Comparison of ENCODE assay signal across 8 cellular contexts in genomic region chr1:35640380-35641232, GRCh38. TPM values are rescaled to one million over a fixed set of nuclear protein-coding genes. Genes with fewer than 3 reads are reported as not detected.
DNase-seq lines count a peak whose midpoint lies in the region; ATAC-seq and TF ChIP-seq lines count a peak whose summit lies in the region.

No MANE protein-coding gene starts in this region.

- CTCF ChIA-PET in activated CD4-positive, alpha-beta memory T cell treated with anti-CD3 and anti-CD28 coated beads for 36 hours (lab: Charles Lee): interaction anchor here (1.3 to 1.8 kb wide), 2 partner anchors 75 kb away, joined by 4 to 7 read pairs; no protein-coding TSS in a partner anchor

- peaks cover 29% of the 10 kb centered on the region for H3K4me1 Mint-ChIP-seq in activated CD4-positive, alpha-beta memory T cell treated with anti-CD3 and anti-CD28 coated beads for 36 hours (ENCODE audit: low read depth)
- peaks cover 44% of the 10 kb centered on the region for H3K4me1 Mint-ChIP-seq in stimulated activated naive CD8-positive, alpha-beta T cell treated with anti-CD3 and anti-CD28 coated beads, Interleukin-15, Interleukin-2, amounts not matched to agents 100 ng/mL and 50 ng/mL, for 24 hours (ENCODE audit: low read depth)

- H3K4me1 ChIP-seq in heart left ventricle: peaks cover 0 to 51% (median 39%) of the 10 kb centered on the region in 12 donors

- no peak for TF ChIP-seq CTCF in heart left ventricle (IDR thresholded peaks at IDR 0.05)

- ATAC-seq in heart left ventricle (peak in 1 of 4 donors; percentile 9), left cardiac atrium (no peak), GM21367 (IDR thresholded peaks at IDR 0.05; ENCODE audit: unreplicated experiment) (no peak)

- H3K9me3 Mint-ChIP-seq in activated CD4-positive, alpha-beta memory T cell treated with anti-CD3 and anti-CD28 coated beads for 36 hours: no peaks in the 10 kb centered on the region
- H3K9me3 Mint-ChIP-seq in stimulated activated naive CD8-positive, alpha-beta T cell treated with anti-CD3 and anti-CD28 coated beads, Interleukin-15, Interleukin-2, amounts not matched to agents 100 ng/mL and 50 ng/mL, for 24 hours: no peaks in the 10 kb centered on the region

- H3K4me3 Mint-ChIP-seq in activated CD4-positive, alpha-beta memory T cell treated with anti-CD3 and anti-CD28 coated beads for 36 hours: peak overlapping the region; percentile 100
- H3K4me3 Mint-ChIP-seq in stimulated activated naive CD8-positive, alpha-beta T cell treated with anti-CD3 and anti-CD28 coated beads, Interleukin-15, Interleukin-2, amounts not matched to agents 100 ng/mL and 50 ng/mL, for 24 hours: peak overlapping the region; percentile 100

- POLR2A ChIA-PET in activated CD4-positive, alpha-beta memory T cell treated with anti-CD3 and anti-CD28 coated beads for 36 hours (lab: Charles Lee): no interaction called here

- DNase-seq in heart left ventricle: no peak
- no peak for DNase-seq in left cardiac atrium
- DNase-seq in activated CD4-positive, alpha-beta memory T cell treated with anti-CD3 and anti-CD28 coated beads for 36 hours: peak; percentile 17
- no peak for DNase-seq in NCI-H748 (lab: John Stamatoyannopoulos, UW; ENCODE audit: unreplicated experiment)
- no peak for DNase-seq in activated gamma-delta T cell treated with Interleukin-2 at 50 U/mL for 16 hours

- H3K9me3 ChIP-seq in heart left ventricle: no peaks in the 10 kb centered on the region

- peaks cover 7% of the 10 kb centered on the region for H3K27me3 Mint-ChIP-seq in activated CD4-positive, alpha-beta memory T cell treated with anti-CD3 and anti-CD28 coated beads for 36 hours
- peaks cover 11% of the 10 kb centered on the region for H3K27me3 Mint-ChIP-seq in stimulated activated naive CD8-positive, alpha-beta T cell treated with anti-CD3 and anti-CD28 coated beads, Interleukin-15, Interleukin-2, amounts not matched to agents 100 ng/mL and 50 ng/mL, for 24 hours

- no peak for TF ChIP-seq POLR2A in heart left ventricle (IDR thresholded peaks at IDR 0.05)

- H3K36me3 Mint-ChIP-seq in activated CD4-positive, alpha-beta memory T cell treated with anti-CD3 and anti-CD28 coated beads for 36 hours: peaks cover 10% of the 10 kb centered on the region
- H3K36me3 Mint-ChIP-seq in stimulated activated naive CD8-positive, alpha-beta T cell treated with anti-CD3 and anti-CD28 coated beads, Interleukin-15, Interleukin-2, amounts not matched to agents 100 ng/mL and 50 ng/mL, for 24 hours (ENCODE audit: low read depth): peaks cover 19% of the 10 kb centered on the region

- intact Hi-C loops in heart left ventricle (cut with DNase I) (loop anchor here in 5 of 10 donors (2.0 to 10.0 kb wide), 4 partner anchors 74 to 128 kb away; partner anchors contain the start of genes C1orf216 (in 5 of the 5) and CLSPN (in 1 of the 5)), left cardiac atrium (cut with DNase I) (no loop called here)
- intact Hi-C loops in activated CD4-positive, alpha-beta memory T cell treated with anti-CD3 and anti-CD28 coated beads for 36 hours (cut with micrococcal nuclease): loop anchor here (2.0 to 10.0 kb wide), 3 partner anchors 78 to 186 kb away; partner anchors contain the start of genes C1orf216, KIAA0319L and NCDN

- H3K27ac Mint-ChIP-seq in activated CD4-positive, alpha-beta memory T cell treated with anti-CD3 and anti-CD28 coated beads for 36 hours: peak overlapping the region; percentile 100
- peak overlapping the region; percentile 100 for H3K27ac Mint-ChIP-seq in stimulated activated naive CD8-positive, alpha-beta T cell treated with anti-CD3 and anti-CD28 coated beads, Interleukin-15, Interleukin-2, amounts not matched to agents 100 ng/mL and 50 ng/mL, for 24 hours

- H3K36me3 ChIP-seq in heart left ventricle: peaks cover 0 to 8% (median 6%) of the 10 kb centered on the region in 9 donors

- H3K4me3 ChIP-seq in heart left ventricle (peak overlapping the region; percentile 69 to 96 (median 82)), iPS-11a (ENCODE audit: low read depth, low read length) (peak overlapping the region; percentile 94)

- WGBS in heart left ventricle, 4 donors: 19 to 20% (median 19%) methylated on average over 29 of the region's 29 CpGs

- H3K27me3 ChIP-seq in heart left ventricle: peaks cover 0 to 10% (median 0%) of the 10 kb centered on the region in 9 donors

- H3K27ac ChIP-seq in heart left ventricle: peak overlapping the region; percentile 69 to 95 (median 88)

RNA-seq across cellular contexts. Expression of gene PSMB2, which starts 0.7 kb away (rescaled TPM):
- total RNA-seq in heart left ventricle: 10 to 100 TPM; 36.3 to 60.0 (median 41.7) TPM
- polyA plus RNA-seq in heart left ventricle: 10 to 100 TPM; 41.1 to 50.5 TPM
- total RNA-seq in left cardiac atrium: 10 to 100 TPM; 35.0 to 36.4 TPM
- total RNA-seq in activated CD4-positive, alpha-beta memory T cell treated with anti-CD3 and anti-CD28 coated beads for 36 hours: 10 to 100 TPM; 88.1 to 91.5 TPM
